In the genomic region with DNA sequence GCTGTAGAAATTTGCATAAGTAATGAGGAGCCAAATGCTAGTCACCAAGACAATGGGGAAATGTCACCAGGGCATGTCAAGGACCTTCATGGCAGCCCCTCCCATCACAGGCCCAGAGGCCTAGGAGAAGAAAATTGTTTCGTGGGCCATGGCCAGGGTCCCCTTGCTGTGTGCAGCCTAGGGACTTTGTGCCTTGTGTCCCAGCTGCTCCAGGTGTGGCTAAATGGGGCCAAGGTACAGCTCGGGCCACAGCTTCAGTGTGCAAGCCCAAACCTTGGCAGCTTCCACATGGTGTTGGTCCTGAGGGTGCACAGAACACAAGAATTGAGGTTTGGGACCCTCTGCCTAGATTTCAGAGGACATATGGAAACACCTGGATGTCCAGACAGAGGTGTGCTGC, we compare ENCODE assay signal across 18 cellular contexts.
DNase-seq lines count a peak whose midpoint lies in the region; ATAC-seq and FAIRE-seq lines count a peak whose summit lies in the region.
"Had no signal": no experiment of that assay in that cellular context is flagged by ENCODE, and none has a peak within 500 bp of the region (broad histone marks: within the 10 kb centered on the region; RNA-seq: fewer than 3 reads in every experiment).

No MANE protein-coding gene starts in this region.

- H4K20me1 ChIP-seq in Karpas-422 (ENCODE audit: insufficient read depth, low read depth, low read length): no peaks in the 10 kb centered on the region

- ATAC-seq in left colon (peak; percentile 45), HG02884 (IDR thresholded peaks at IDR 0.05; ENCODE audit: unreplicated experiment) (no peak)
- ATAC-seq: GM23338, HCT116 had no signal

- intact Hi-C loops in left colon (cut with DNase I, micrococcal nuclease): no loop called here

- H3K27ac ChIP-seq in Karpas-422 (ENCODE audit: low read length) (no peak overlapping the region), small intestine (ENCODE audit: low read depth in 1 of 2, low read length in 1 of 2) (no peak overlapping the region)

- H2AFZ ChIP-seq in Karpas-422 (ENCODE audit: low read length): no peak overlapping the region
- H2AFZ ChIP-seq: GM23338 had no signal

- H3K4me1 ChIP-seq in Karpas-422 (ENCODE audit: low read length) (no peaks in the 10 kb centered on the region), small intestine (ENCODE audit: control insufficient read depth in 2 of 2, insufficient read depth in 1 of 2, low read depth in 1 of 2, low read length in 1 of 2) (no peaks in the 10 kb centered on the region)

- H3K27me3 ChIP-seq in Karpas-422 (ENCODE audit: low read length): no peaks in the 10 kb centered on the region
- peaks cover 0 to 3% of the 10 kb centered on the region in 2 donors for H3K27me3 ChIP-seq in small intestine (ENCODE audit: control insufficient read depth in 2 of 2, insufficient read depth in 2 of 2, low read length in 2 of 2)

- H3K9ac ChIP-seq in Karpas-422 (ENCODE audit: low read length): no peak overlapping the region

- no peaks in the 10 kb centered on the region for H3K79me2 ChIP-seq in Karpas-422 (ENCODE audit: low read length)

- H3K4me3 ChIP-seq in Karpas-422 (ENCODE audit: low read length) (no peak overlapping the region), small intestine (ENCODE audit: low read depth in 1 of 2, low read length in 2 of 2) (no peak overlapping the region)
- H3K4me3 ChIP-seq: GM23338 had no signal

- no peaks in the 10 kb centered on the region; the same call in 1 of the 2 replicates for H3K9me3 ChIP-seq in Karpas-422 (ENCODE audit: low read length)
- H3K9me3 ChIP-seq in small intestine (ENCODE audit: control insufficient read depth, low read depth): no peaks in the 10 kb centered on the region
- H3K9me3 ChIP-seq: Caco-2 had no signal

- FAIRE-seq in small intestine (lab: Jason Lieb, UNC): no peak
- FAIRE-seq: GM12891, GM18507 had no signal

- H3K36me3 ChIP-seq in Karpas-422 (ENCODE audit: insufficient read depth, low read length) (no peaks in the 10 kb centered on the region), small intestine (ENCODE audit: control insufficient read depth in 2 of 2, insufficient read depth in 2 of 2, low read length in 2 of 2) (no peaks in the 10 kb centered on the region)

- WGBS in small intestine, 3 donors: 20 to 56% (median 35%) methylated on average over 2 of the region's 2 CpGs

- no peak overlapping the region for H3K4me2 ChIP-seq in Karpas-422 (ENCODE audit: low read depth, low read length, poor library complexity, severe bottlenecking)
- H3K4me2 ChIP-seq: GM23338 had no signal

- no peaks in the 10 kb centered on the region for H3K9me2 ChIP-seq in Karpas-422 (replicated peaks; ENCODE audit: insufficient read depth, low read length)

- DNase-seq in Karpas-422 (peak; percentile 30), left colon (no peak), small intestine (peak; percentile 87), nucleus accumbens (lab: John Stamatoyannopoulos, UW) (no peak), pons (ENCODE audit: low spot score) (no peak)
- DNase-seq: C1 segment of cervical spinal cord; Caco-2; CD4-positive, alpha-beta memory T cell; DMS153; DMS79; GF-D8; H9; HFFc6 had no signal

Comparison
In these comparisons a context has a peak if more than half of its experiments do, and no peak if none do; other contexts are left out.
1. DNase-seq: peak in Karpas-422 (single experiment) and small intestine (single experiment); none in left colon (0 of 2), nucleus accumbens (0 of 56) and pons (single experiment).